Comparison of ENCODE assay signal across 8 cellular contexts in the genomic region with DNA sequence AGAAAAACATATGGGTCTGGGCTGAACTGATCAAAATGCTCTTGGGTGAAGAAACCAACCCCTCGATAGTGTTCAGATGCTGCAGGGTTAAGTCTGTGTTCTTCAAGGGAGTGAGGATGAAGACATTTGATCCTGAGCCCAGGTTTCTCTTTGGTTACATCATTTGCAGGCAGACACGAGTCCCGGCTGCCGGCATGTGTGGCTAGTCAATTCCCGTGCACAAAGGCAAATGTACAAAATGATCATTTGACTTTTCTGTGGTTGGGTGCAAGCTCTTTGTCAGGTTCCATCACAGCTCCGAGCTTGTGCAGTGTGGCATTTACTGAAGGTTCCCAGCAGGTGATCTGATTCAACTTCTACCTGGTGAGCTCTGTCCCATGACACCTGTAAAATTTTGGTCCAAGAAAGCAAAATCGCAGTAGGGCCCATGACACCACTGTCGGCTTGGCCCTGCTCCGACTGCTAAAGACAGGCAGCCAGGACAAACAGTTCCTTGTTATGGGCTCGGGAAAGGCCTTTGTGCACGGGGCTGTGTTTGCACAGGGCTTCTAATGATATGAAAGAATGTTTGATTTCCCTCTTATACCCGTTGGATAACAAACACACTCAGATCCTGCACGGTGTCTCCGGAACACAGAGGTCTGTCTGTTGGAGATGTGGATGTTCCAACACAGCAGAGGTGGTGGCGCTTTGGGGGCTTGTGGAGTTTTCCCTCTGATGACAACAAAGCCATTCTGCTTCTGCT. TPM values are rescaled to one million over a fixed set of nuclear protein-coding genes. Genes with fewer than 3 reads are reported as not detected.
DNase-seq lines count a peak whose midpoint lies in the region; ATAC-seq and TF ChIP-seq lines count a peak whose summit lies in the region.

No MANE protein-coding gene starts in this region.

- CTCF ChIA-PET in activated CD4-positive, alpha-beta T cell treated with anti-CD3 and anti-CD28 coated beads for 36 hours (lab: Charles Lee): interaction anchor here (0.5 to 2.6 kb wide), 66 partner anchors 7 to 646 kb away, joined by 3 to 24 read pairs (median 4); a partner anchor contains a TSS

- TF ChIP-seq EP300 in stomach (IDR thresholded peaks at IDR 0.05): no peak

- H3K27me3 ChIP-seq in layer of hippocampus (ENCODE audit: control insufficient read depth, insufficient read depth, low read length) (no peaks in the 10 kb centered on the region), stomach (no peaks in the 10 kb centered on the region), esophagus squamous epithelium (no peaks in the 10 kb centered on the region)

- DNase-seq in activated CD4-positive, alpha-beta T cell treated with anti-CD3 and anti-CD28 coated beads for 36 hours: no peak
- no peak for DNase-seq in activated CD4-positive, alpha-beta T cell treated with anti-CD3 and anti-CD28 coated beads, Interleukin-2, amount 50 U/mL, for 48 hours
- DNase-seq in activated naive CD8-positive, alpha-beta T cell treated with anti-CD3 and anti-CD28 coated beads, Interleukin-2, amount 10 ng/mL, durations not matched to agents 7 days and 5 days: no peak
- DNase-seq in stomach (peak; percentile 70), esophagus squamous epithelium (lab: John Stamatoyannopoulos, UW) (no peak)
- DNase-seq in stimulated activated naive CD4-positive, alpha-beta T cell treated with Interleukin-2 at 50 U/mL for 16 hours (lab: John Stamatoyannopoulos, UW): no peak

- TF ChIP-seq CTCF in stomach (IDR thresholded peaks at IDR 0.05) (no peak), esophagus squamous epithelium (IDR thresholded peaks at IDR 0.05) (no peak)

- ATAC-seq in activated CD4-positive, alpha-beta T cell treated with anti-CD3 and anti-CD28 coated beads for 36 hours: no peak
- ATAC-seq in activated naive CD8-positive, alpha-beta T cell treated with anti-CD3 and anti-CD28 coated beads, Interleukin-2, amount 10 ng/mL, durations not matched to agents 7 days and 5 days (ENCODE audit: low read depth): no peak
- ATAC-seq in GM21423 (IDR thresholded peaks at IDR 0.05; ENCODE audit: unreplicated experiment): no peak

- POLR2A ChIA-PET in activated CD4-positive, alpha-beta T cell treated with anti-CD3 and anti-CD28 coated beads for 36 hours (lab: Charles Lee): interaction anchor here (1.0 kb wide), 1 partner anchor 107 kb away, joined by 3 read pairs; no protein-coding TSS in a partner anchor
- POLR2A ChIA-PET in activated naive CD8-positive, alpha-beta T cell treated with anti-CD3 and anti-CD28 coated beads, Interleukin-2, amount 10 ng/mL, durations not matched to agents 7 days and 5 days (lab: Charles Lee): interaction anchor here (0.6 to 2.1 kb wide), 7 partner anchors 14 to 537 kb away, joined by 3 to 8 read pairs (median 3); a partner anchor contains a TSS

- H3K4me3 ChIP-seq in stomach (no peak overlapping the region), esophagus squamous epithelium (no peak overlapping the region)

- peaks cover 67% of the 10 kb centered on the region for H3K4me1 Mint-ChIP-seq in activated CD4-positive, alpha-beta T cell treated with anti-CD3 and anti-CD28 coated beads for 36 hours
- H3K4me1 Mint-ChIP-seq in activated naive CD8-positive, alpha-beta T cell treated with anti-CD3 and anti-CD28 coated beads, Interleukin-2, amount 10 ng/mL, durations not matched to agents 7 days and 5 days: peaks cover 36% of the 10 kb centered on the region

- 31 to 46% (median 43%) methylated on average over 15 of the region's 15 CpGs for WGBS in stomach, 5 donors
- 41 to 42% methylated on average over 12 to 13 of the region's 15 CpGs for WGBS in esophagus squamous epithelium, 2 donors

- peak overlapping the region; percentile 40 for H3K27ac Mint-ChIP-seq in activated CD4-positive, alpha-beta T cell treated with anti-CD3 and anti-CD28 coated beads for 36 hours
- peak overlapping the region; percentile 74 for H3K27ac Mint-ChIP-seq in activated naive CD8-positive, alpha-beta T cell treated with anti-CD3 and anti-CD28 coated beads, Interleukin-2, amount 10 ng/mL, durations not matched to agents 7 days and 5 days

- no peaks in the 10 kb centered on the region for H3K36me3 ChIP-seq in stomach
- no peaks in the 10 kb centered on the region for H3K36me3 ChIP-seq in esophagus squamous epithelium

- H3K36me3 Mint-ChIP-seq in activated CD4-positive, alpha-beta T cell treated with anti-CD3 and anti-CD28 coated beads for 36 hours (ENCODE audit: low read depth): peaks cover 85% of the 10 kb centered on the region
- peaks cover 45% of the 10 kb centered on the region for H3K36me3 Mint-ChIP-seq in activated naive CD8-positive, alpha-beta T cell treated with anti-CD3 and anti-CD28 coated beads, Interleukin-2, amount 10 ng/mL, durations not matched to agents 7 days and 5 days

- H3K4me1 ChIP-seq in stomach (peaks cover 0 to 29% (median 15%) of the 10 kb centered on the region in 4 donors), esophagus squamous epithelium (peaks cover 0 to 20% (median 0%) of the 10 kb centered on the region in 3 donors)

- no peak overlapping the region for H3K4me3 Mint-ChIP-seq in activated CD4-positive, alpha-beta T cell treated with anti-CD3 and anti-CD28 coated beads for 36 hours
- no peak overlapping the region for H3K4me3 Mint-ChIP-seq in activated naive CD8-positive, alpha-beta T cell treated with anti-CD3 and anti-CD28 coated beads, Interleukin-2, amount 10 ng/mL, durations not matched to agents 7 days and 5 days

- H3K9me3 ChIP-seq in stomach (no peaks in the 10 kb centered on the region), esophagus squamous epithelium (no peaks in the 10 kb centered on the region)

- H3K27me3 Mint-ChIP-seq in activated CD4-positive, alpha-beta T cell treated with anti-CD3 and anti-CD28 coated beads for 36 hours: no peaks in the 10 kb centered on the region
- H3K27me3 Mint-ChIP-seq in activated naive CD8-positive, alpha-beta T cell treated with anti-CD3 and anti-CD28 coated beads, Interleukin-2, amount 10 ng/mL, durations not matched to agents 7 days and 5 days: no peaks in the 10 kb centered on the region

- no peaks in the 10 kb centered on the region for H3K9me3 Mint-ChIP-seq in activated CD4-positive, alpha-beta T cell treated with anti-CD3 and anti-CD28 coated beads for 36 hours (ENCODE audit: low read depth)
- H3K9me3 Mint-ChIP-seq in activated naive CD8-positive, alpha-beta T cell treated with anti-CD3 and anti-CD28 coated beads, Interleukin-2, amount 10 ng/mL, durations not matched to agents 7 days and 5 days: no peaks in the 10 kb centered on the region

- intact Hi-C loops in activated CD4-positive, alpha-beta T cell treated with anti-CD3 and anti-CD28 coated beads for 36 hours (cut with DNase I, micrococcal nuclease): loop anchor here (2.0 to 5.0 kb wide), 6 partner anchors 51 to 452 kb away; no protein-coding TSS in a partner anchor
- intact Hi-C loops in stomach (cut with DNase I; ENCODE audit: low total_unique reads) (no loop called here), esophagus squamous epithelium (cut with DNase I) (loop anchor here (5.0 kb wide), 1 partner anchor 536 kb away; no protein-coding TSS in a partner anchor)

- TF ChIP-seq POLR2A in stomach (IDR thresholded peaks at IDR 0.05) (no peak), esophagus squamous epithelium (IDR thresholded peaks at IDR 0.05) (no peak)

- peak overlapping the region; percentile 66 for H3K27ac ChIP-seq in layer of hippocampus (ENCODE audit: low read depth, low read length)
- peak overlapping the region in 1 of 5 donors; percentile 10 for H3K27ac ChIP-seq in stomach
- H3K27ac ChIP-seq in esophagus squamous epithelium: no peak overlapping the region

RNA-seq across cellular contexts. Expression of a gene that starts 46.9 kb away (rescaled TPM):
- not detected for total RNA-seq in activated CD4-positive, alpha-beta T cell treated with anti-CD3 and anti-CD28 coated beads for 36 hours
- total RNA-seq in activated naive CD8-positive, alpha-beta T cell treated with anti-CD3 and anti-CD28 coated beads, Interleukin-2, amount 10 ng/mL, durations not matched to agents 7 days and 5 days: not detected
- total RNA-seq in stomach: not detected
- polyA plus RNA-seq in stomach: not detected
- not detected for total RNA-seq in esophagus squamous epithelium
